In the genomic region with DNA sequence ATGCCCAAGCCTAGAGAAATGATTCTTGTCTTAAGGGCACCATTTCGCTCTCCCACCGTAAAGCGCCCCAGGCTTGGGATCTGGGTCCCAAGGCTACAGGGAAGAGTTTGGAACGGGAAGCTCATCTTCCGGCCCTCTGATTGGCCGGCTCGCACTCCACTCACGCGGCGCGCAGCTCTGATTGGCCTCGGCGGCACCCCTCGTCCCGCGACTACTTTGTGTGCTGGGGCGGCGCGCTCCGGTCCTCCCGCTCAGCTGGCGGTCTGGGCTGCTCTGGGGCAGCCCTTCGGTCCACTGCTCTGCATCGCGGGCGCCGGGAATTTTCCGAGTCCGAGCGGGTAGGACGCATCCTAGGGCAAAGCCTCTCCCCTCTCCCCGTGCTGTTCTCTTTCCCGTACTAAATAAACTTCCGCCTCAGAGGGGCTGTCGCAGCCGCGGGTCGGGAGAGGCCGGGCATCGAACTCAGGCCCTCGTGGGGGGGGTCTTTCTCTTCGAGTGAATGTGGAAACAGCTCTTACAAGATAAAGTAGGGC, we compare ENCODE assay signal across 8 cellular contexts. TPM values are rescaled to one million over a fixed set of nuclear protein-coding genes. Genes with fewer than 3 reads are reported as not detected.
DNase-seq lines count a peak whose midpoint lies in the region; ATAC-seq and TF ChIP-seq lines count a peak whose summit lies in the region.

No MANE protein-coding gene starts in this region.

- peaks cover 30% of the 10 kb centered on the region for H3K4me1 Mint-ChIP-seq in activated CD4-positive, alpha-beta T cell treated with anti-CD3 and anti-CD28 coated beads for 36 hours

- peak; percentile 67 for DNase-seq in AG09309 (ENCODE audit: low read depth)
- peak; percentile 77 for DNase-seq in NCI-H345 treated with DMSO at 0.1 percent for 48 hours (lab: John Stamatoyannopoulos, UW; ENCODE audit: unreplicated experiment)
- peak; percentile 89 for DNase-seq in activated CD4-positive, alpha-beta T cell treated with anti-CD3 and anti-CD28 coated beads for 36 hours
- DNase-seq in choroid plexus epithelial cell (ENCODE audit: low read depth), result peak; percentile 92
- DNase-seq in stimulated activated CD4-positive, alpha-beta T cell treated with anti-CD3 and anti-CD28 coated beads, Interleukin-1b, Interleukin-23, amount 100 ng/mL, for 24 hours (ENCODE audit: low read depth in 4 of 4, low spot score in 1 of 4), result peak; percentile 40 to 77 (median 62)

- ATAC-seq in GM18907 (IDR thresholded peaks at IDR 0.05; ENCODE audit: unreplicated experiment), result peak; percentile 64
- ATAC-seq in HG03159 (IDR thresholded peaks at IDR 0.05; ENCODE audit: unreplicated experiment), result peak; percentile 60
- ATAC-seq in activated CD4-positive, alpha-beta T cell treated with anti-CD3 and anti-CD28 coated beads for 36 hours, result peak; percentile 59

- H3K9me3 Mint-ChIP-seq in activated CD4-positive, alpha-beta T cell treated with anti-CD3 and anti-CD28 coated beads for 36 hours (ENCODE audit: low read depth), result no peaks in the 10 kb centered on the region

- no peaks in the 10 kb centered on the region for H3K27me3 ChIP-seq in layer of hippocampus (ENCODE audit: control insufficient read depth, insufficient read depth, low read length)

- peak overlapping the region; percentile 88 for H3K27ac Mint-ChIP-seq in activated CD4-positive, alpha-beta T cell treated with anti-CD3 and anti-CD28 coated beads for 36 hours

- peak overlapping the region; percentile 96 for H3K27ac ChIP-seq in layer of hippocampus (ENCODE audit: low read depth, low read length)

- intact Hi-C loops in activated CD4-positive, alpha-beta T cell treated with anti-CD3 and anti-CD28 coated beads for 36 hours (cut with DNase I, micrococcal nuclease), result loop anchor here (1.0 to 5.0 kb wide), 15 partner anchors 51 to 904 kb away; partner anchors contain the start of genes FNTB (in 2 of the 2), MAX (in 2 of the 2) and CHURC1 (in 1 of the 2)

- H3K4me3 Mint-ChIP-seq in activated CD4-positive, alpha-beta T cell treated with anti-CD3 and anti-CD28 coated beads for 36 hours, result peak overlapping the region; percentile 80

- POLR2A ChIA-PET in activated CD4-positive, alpha-beta T cell treated with anti-CD3 and anti-CD28 coated beads for 36 hours (lab: Charles Lee), result interaction anchor here (0.5 to 1.3 kb wide), 6 partner anchors 52 to 197 kb away, joined by 3 to 5 read pairs (median 4); no protein-coding TSS in a partner anchor

- TF ChIP-seq CTCF in AG09309 (IDR thresholded peaks at IDR 0.05; ENCODE audit: control insufficient read depth, insufficient read depth, low read depth, low read length, missing control alignments) (no peak), choroid plexus epithelial cell (conservative IDR thresholded peaks at IDR 0.05; ENCODE audit: low read depth, low read length) (no peak)

- no peaks in the 10 kb centered on the region for H3K36me3 Mint-ChIP-seq in activated CD4-positive, alpha-beta T cell treated with anti-CD3 and anti-CD28 coated beads for 36 hours (ENCODE audit: low read depth)

- H3K4me3 ChIP-seq in AG09309 (ENCODE audit: control insufficient read depth, low read depth, low read length) (peak overlapping the region; percentile 84), choroid plexus epithelial cell (ENCODE audit: low read depth, low read length) (peak overlapping the region; percentile 83)

- CTCF ChIA-PET in activated CD4-positive, alpha-beta T cell treated with anti-CD3 and anti-CD28 coated beads for 36 hours (lab: Charles Lee), result interaction anchor here (0.6 to 6.6 kb wide), 26 partner anchors 8 to 548 kb away, joined by 3 to 66 read pairs (median 3); partner anchors contain the start of gene FNTB

- H3K27me3 Mint-ChIP-seq in activated CD4-positive, alpha-beta T cell treated with anti-CD3 and anti-CD28 coated beads for 36 hours, result no peaks in the 10 kb centered on the region

RNA-seq across cellular contexts. Expression of gene FUT8, which starts 0.8 kb away (rescaled TPM):
- 10 to 100 TPM; 44.2 to 50.0 TPM for total RNA-seq in activated CD4-positive, alpha-beta T cell treated with anti-CD3 and anti-CD28 coated beads for 36 hours

Comparison
In these comparisons a context has a peak if more than half of its experiments do, and no peak if none do; other contexts are left out.
1. Peak in every context shown above with its lines: DNase-seq, ATAC-seq, H3K4me3 ChIP-seq and H3K27ac ChIP-seq.